2 cellular contexts compared by ENCODE assay signal in the genomic region with DNA sequence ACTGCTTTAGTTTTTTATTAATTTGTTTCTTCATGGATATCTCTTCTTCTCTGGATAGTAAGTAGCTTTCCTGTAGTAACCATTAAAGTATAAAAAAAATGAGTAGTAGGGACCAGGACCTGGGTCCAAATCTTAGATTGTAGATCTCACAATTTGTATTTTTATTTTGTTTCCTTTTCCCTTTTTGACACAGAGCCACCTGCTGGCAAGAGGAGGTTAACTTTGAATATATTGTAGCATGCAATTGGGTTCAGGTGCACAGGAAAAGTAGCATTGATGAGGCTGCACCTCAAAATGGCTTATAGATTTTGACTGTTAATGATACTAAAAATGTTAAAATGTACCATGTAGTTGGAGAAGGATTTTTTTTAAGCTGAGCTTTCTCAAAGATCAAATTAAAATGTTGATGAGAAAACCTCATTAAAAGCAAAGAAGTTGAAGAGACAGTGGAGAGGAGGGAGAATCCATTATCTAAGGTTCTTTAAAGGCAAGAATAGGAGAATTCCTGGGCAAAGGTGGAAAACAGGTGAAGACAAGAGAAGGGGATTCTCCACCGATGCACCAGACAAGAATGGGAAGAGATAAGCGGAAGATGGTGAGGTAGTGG.
TF ChIP-seq lines count a peak whose summit lies in the region.

No MANE protein-coding gene starts in this region.

TF ChIP-seq in K562, 482 proteins besides CTCF, POLR2A, EP300 and RAD21 (continued from another document):
- TF ChIP-seq CREB5 (CRISPR knock-in tag; IDR thresholded peaks at IDR 0.05) = no peak
- TF ChIP-seq RBM15 (IDR thresholded peaks at IDR 0.05; ENCODE audit: insufficient read depth, low read length) = no peak
- no peak for TF ChIP-seq RBM39 (optimal IDR thresholded peaks at IDR 0.05; ENCODE audit: low read depth, low read length)
- 0 out of 2 replicates have a peak, but pooled peaks have one; percentile 29 for TF ChIP-seq SMC3 (conservative IDR thresholded peaks at IDR 0.05; ENCODE audit: insufficient read depth, low read depth, low read length)
- TF ChIP-seq, protein P1, sequence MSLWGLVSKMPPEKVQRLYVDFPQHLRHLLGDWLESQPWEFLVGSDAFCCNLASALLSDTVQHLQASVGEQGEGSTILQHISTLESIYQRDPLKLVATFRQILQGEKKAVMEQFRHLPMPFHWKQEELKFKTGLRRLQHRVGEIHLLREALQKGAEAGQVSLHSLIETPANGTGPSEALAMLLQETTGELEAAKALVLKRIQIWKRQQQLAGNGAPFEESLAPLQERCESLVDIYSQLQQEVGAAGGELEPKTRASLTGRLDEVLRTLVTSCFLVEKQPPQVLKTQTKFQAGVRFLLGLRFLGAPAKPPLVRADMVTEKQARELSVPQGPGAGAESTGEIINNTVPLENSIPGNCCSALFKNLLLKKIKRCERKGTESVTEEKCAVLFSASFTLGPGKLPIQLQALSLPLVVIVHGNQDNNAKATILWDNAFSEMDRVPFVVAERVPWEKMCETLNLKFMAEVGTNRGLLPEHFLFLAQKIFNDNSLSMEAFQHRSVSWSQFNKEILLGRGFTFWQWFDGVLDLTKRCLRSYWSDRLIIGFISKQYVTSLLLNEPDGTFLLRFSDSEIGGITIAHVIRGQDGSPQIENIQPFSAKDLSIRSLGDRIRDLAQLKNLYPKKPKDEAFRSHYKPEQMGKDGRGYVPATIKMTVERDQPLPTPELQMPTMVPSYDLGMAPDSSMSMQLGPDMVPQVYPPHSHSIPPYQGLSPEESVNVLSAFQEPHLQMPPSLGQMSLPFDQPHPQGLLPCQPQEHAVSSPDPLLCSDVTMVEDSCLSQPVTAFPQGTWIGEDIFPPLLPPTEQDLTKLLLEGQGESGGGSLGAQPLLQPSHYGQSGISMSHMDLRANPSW (CRISPR knock-in tag; IDR thresholded peaks at IDR 0.05) = no peak
- no peak for TF ChIP-seq HDAC1 (IDR thresholded peaks at IDR 0.05)
- no peak for TF ChIP-seq SMAD2 (IDR thresholded peaks at IDR 0.05; ENCODE audit: low read depth, low read length)

TF ChIP-seq in neural cell, 6 proteins besides CTCF, POLR2A, EP300 and RAD21 (continued from another document):
- TF ChIP-seq, protein P2, sequence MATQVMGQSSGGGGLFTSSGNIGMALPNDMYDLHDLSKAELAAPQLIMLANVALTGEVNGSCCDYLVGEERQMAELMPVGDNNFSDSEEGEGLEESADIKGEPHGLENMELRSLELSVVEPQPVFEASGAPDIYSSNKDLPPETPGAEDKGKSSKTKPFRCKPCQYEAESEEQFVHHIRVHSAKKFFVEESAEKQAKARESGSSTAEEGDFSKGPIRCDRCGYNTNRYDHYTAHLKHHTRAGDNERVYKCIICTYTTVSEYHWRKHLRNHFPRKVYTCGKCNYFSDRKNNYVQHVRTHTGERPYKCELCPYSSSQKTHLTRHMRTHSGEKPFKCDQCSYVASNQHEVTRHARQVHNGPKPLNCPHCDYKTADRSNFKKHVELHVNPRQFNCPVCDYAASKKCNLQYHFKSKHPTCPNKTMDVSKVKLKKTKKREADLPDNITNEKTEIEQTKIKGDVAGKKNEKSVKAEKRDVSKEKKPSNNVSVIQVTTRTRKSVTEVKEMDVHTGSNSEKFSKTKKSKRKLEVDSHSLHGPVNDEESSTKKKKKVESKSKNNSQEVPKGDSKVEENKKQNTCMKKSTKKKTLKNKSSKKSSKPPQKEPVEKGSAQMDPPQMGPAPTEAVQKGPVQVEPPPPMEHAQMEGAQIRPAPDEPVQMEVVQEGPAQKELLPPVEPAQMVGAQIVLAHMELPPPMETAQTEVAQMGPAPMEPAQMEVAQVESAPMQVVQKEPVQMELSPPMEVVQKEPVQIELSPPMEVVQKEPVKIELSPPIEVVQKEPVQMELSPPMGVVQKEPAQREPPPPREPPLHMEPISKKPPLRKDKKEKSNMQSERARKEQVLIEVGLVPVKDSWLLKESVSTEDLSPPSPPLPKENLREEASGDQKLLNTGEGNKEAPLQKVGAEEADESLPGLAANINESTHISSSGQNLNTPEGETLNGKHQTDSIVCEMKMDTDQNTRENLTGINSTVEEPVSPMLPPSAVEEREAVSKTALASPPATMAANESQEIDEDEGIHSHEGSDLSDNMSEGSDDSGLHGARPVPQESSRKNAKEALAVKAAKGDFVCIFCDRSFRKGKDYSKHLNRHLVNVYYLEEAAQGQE (IDR thresholded peaks at IDR 0.05; ENCODE audit: borderline replicate concordance) = no peak
